14 cellular contexts compared by ENCODE assay signal in genomic region chr9:118529624-118530214, GRCh38.
DNase-seq lines count a peak whose midpoint lies in the region; ATAC-seq, FAIRE-seq and TF ChIP-seq lines count a peak whose summit lies in the region.
"Had no signal": no experiment of that assay in that cellular context is flagged by ENCODE, and none has a peak within 500 bp of the region (broad histone marks: within the 10 kb centered on the region; RNA-seq: fewer than 3 reads in every experiment).

No MANE protein-coding gene starts in this region.

- H3K9me3 ChIP-seq in heart left ventricle (no peaks in the 10 kb centered on the region), OCI-LY7 (ENCODE audit: low read length) (no peaks in the 10 kb centered on the region)

- ATAC-seq in heart left ventricle (no peak), Right ventricle myocardium superior (ENCODE audit: poor library complexity) (no peak), GM21786 (IDR thresholded peaks at IDR 0.05; ENCODE audit: unreplicated experiment) (peak; percentile 87), HG03280 (IDR thresholded peaks at IDR 0.05; ENCODE audit: unreplicated experiment) (peak; percentile 53)
- peak; percentile 48 for ATAC-seq in stimulated activated naive B cell treated with anti-CD40 and anti-IgM and Interleukin-4, amounts not matched to agents 10 μg/mL and 1 μg/mL and 100 μg/mL, for 72 hours (replicated peaks)

- no peaks in the 10 kb centered on the region for H3K27me3 ChIP-seq in heart left ventricle

- peak overlapping the region in 7 of 12 donors; percentile 11 to 78 (median 43) for H3K27ac ChIP-seq in heart left ventricle
- no peak overlapping the region for H3K27ac ChIP-seq in OCI-LY7 (ENCODE audit: low read depth, low read length, poor library complexity, severe bottlenecking)

- POLR2A ChIA-PET in OCI-LY7 (lab: Charles Lee), result no interaction called here

- H3K36me3 ChIP-seq in heart left ventricle, result no peaks in the 10 kb centered on the region
- H3K36me3 ChIP-seq in OCI-LY7 (ENCODE audit: insufficient read depth, low read length), result no peaks in the 10 kb centered on the region

- no peak overlapping the region for H3K4me3 Mint-ChIP-seq in stimulated activated naive B cell treated with anti-CD40 and anti-IgM and Interleukin-4, amounts not matched to agents 10 μg/mL and 1 μg/mL and 100 μg/mL, for 72 hours

- no peaks in the 10 kb centered on the region for H3K9me2 ChIP-seq in OCI-LY7 (ENCODE audit: insufficient read depth, low read length)

- peaks cover 0 to 2% of the 10 kb centered on the region in 2 donors for H3K9me3 Mint-ChIP-seq in stimulated activated naive B cell treated with anti-CD40 and anti-IgM and Interleukin-4, amounts not matched to agents 10 μg/mL and 1 μg/mL and 100 μg/mL, for 72 hours

- no peak for TF ChIP-seq CTCF in heart left ventricle (IDR thresholded peaks at IDR 0.05)
- no peak for TF ChIP-seq CTCF in OCI-LY7 (conservative IDR thresholded peaks at IDR 0.05; ENCODE audit: low read length)

- H3K36me3 Mint-ChIP-seq in stimulated activated naive B cell treated with anti-CD40 and anti-IgM and Interleukin-4, amounts not matched to agents 10 μg/mL and 1 μg/mL and 100 μg/mL, for 72 hours, result no peaks in the 10 kb centered on the region

- H2AFZ ChIP-seq in OCI-LY7 (ENCODE audit: low read length), result no peak overlapping the region

- 24 to 38% (median 36%) methylated on average over 2 of the region's 2 CpGs for WGBS in heart left ventricle, 4 donors

- H3K27me3 Mint-ChIP-seq in stimulated activated naive B cell treated with anti-CD40 and anti-IgM and Interleukin-4, amounts not matched to agents 10 μg/mL and 1 μg/mL and 100 μg/mL, for 72 hours, result no peaks in the 10 kb centered on the region

- no peak overlapping the region for H3K4me2 ChIP-seq in OCI-LY7 (ENCODE audit: low read length)

- no peak overlapping the region for H3K27ac Mint-ChIP-seq in stimulated activated naive B cell treated with anti-CD40 and anti-IgM and Interleukin-4, amounts not matched to agents 10 μg/mL and 1 μg/mL and 100 μg/mL, for 72 hours

- H3K4me1 ChIP-seq in heart left ventricle (peaks cover 0 to 16% (median 11%) of the 10 kb centered on the region in 12 donors), OCI-LY7 (ENCODE audit: insufficient read depth, low read length, poor library complexity, severe bottlenecking) (no peaks in the 10 kb centered on the region)

- FAIRE-seq in GM12892 (lab: Jason Lieb, UNC), result no peak

- no peaks in the 10 kb centered on the region for H3K79me2 ChIP-seq in OCI-LY7 (ENCODE audit: insufficient read depth, low read depth, low read length)

- no peaks in the 10 kb centered on the region for H4K20me1 ChIP-seq in OCI-LY7 (ENCODE audit: insufficient read depth, low read length)

- intact Hi-C loops in heart left ventricle (cut with DNase I) (no loop called here), Right ventricle myocardium superior (cut with DNase I) (no loop called here), OCI-LY7 (cut with micrococcal nuclease; ENCODE audit: unreplicated experiment) (loop anchor here (10.0 kb wide), 1 partner anchor 835 kb away; the partner anchor contains the start of gene BRINP1)

- peaks cover 3 to 7% of the 10 kb centered on the region in 2 donors for H3K4me1 Mint-ChIP-seq in stimulated activated naive B cell treated with anti-CD40 and anti-IgM and Interleukin-4, amounts not matched to agents 10 μg/mL and 1 μg/mL and 100 μg/mL, for 72 hours

- DNase-seq in heart left ventricle, result no peak
- DNase-seq in Right ventricle myocardium superior, result no peak
- DNase-seq in stimulated activated naive B cell treated with anti-CD40 and anti-IgM and Interleukin-4, amounts not matched to agents 10 μg/mL and 1 μg/mL and 100 μg/mL, for 72 hours, result no peak
- DNase-seq in OCI-LY7 (ENCODE audit: low spot score), result no peak
- DNase-seq in GM12892 (ENCODE audit: insufficient read length), result no peak
- no peak for DNase-seq in NCI-H146 treated with DMSO at 0.1 percent for 48 hours (lab: John Stamatoyannopoulos, UW; ENCODE audit: unreplicated experiment)
- DNase-seq: 8988T; activated CD4-positive, CD25-positive, alpha-beta regulatory T cell; activated gamma-delta T cell; NCI-H2029; occipital lobe; stimulated activated CD4-positive, alpha-beta T cell treated with anti-CD3 and anti-CD28 coated beads, Interleukin-1b, Interleukin-23, amount 100 ng/mL, for 48 hours had no signal

- TF ChIP-seq POLR2A in heart left ventricle (IDR thresholded peaks at IDR 0.05), result no peak
- no peak for TF ChIP-seq POLR2A in GM12892 (IDR thresholded peaks at IDR 0.05; ENCODE audit: low read depth, low read length)

- no TSS peak for BruUV-seq in OCI-LY7 (replicated peaks; lab: Mats Ljungman, UMichigan)

- H3K4me3 ChIP-seq in heart left ventricle (no peak overlapping the region), OCI-LY7 (ENCODE audit: low read depth, low read length, poor library complexity, severe bottlenecking) (no peak overlapping the region)

- CTCF ChIA-PET in OCI-LY7 (lab: Charles Lee; ENCODE audit: unreplicated experiment), result no interaction called here

Comparison
In these comparisons a context has a peak if more than half of its experiments do, and no peak if none do; other contexts are left out.
1. ATAC-seq: peak in GM21786 (single experiment), HG03280 (single experiment) and stimulated activated naive B cell treated with anti-CD40 and anti-IgM and Interleukin-4, amounts not matched to agents 10 μg/mL and 1 μg/mL and 100 μg/mL, for 72 hours (2 of 2); none in heart left ventricle (0 of 4) and Right ventricle myocardium superior (single experiment).